In genomic region chr3:157585386-157585785, GRCh38 we compare ENCODE assay signal across 25 cellular contexts.
"Had no signal": no experiment of that assay in that cellular context is flagged by ENCODE, and none has a peak within 500 bp of the region (broad histone marks: within the 10 kb centered on the region; RNA-seq: fewer than 3 reads in every experiment).

No MANE protein-coding gene starts in this region.

- DNase-seq: activated CD4-positive, alpha-beta memory T cell treated with anti-CD3 and anti-CD28 coated beads for 36 hours; activated CD4-positive, alpha-beta T cell treated with anti-CD3 and anti-CD28 coated beads, Interleukin-2, amount 10 ng/mL, durations not matched to agents 7 days and 5 days; activated CD4-positive, CD25-positive, alpha-beta regulatory T cell treated with anti-CD3 and anti-CD28 coated beads, Interleukin-2, amount 50 U/mL, for 72 hours; activated gamma-delta T cell; activated naive CD4-positive, alpha-beta T cell treated with anti-CD3 and anti-CD28 coated beads, Interleukin-2, amount 10 ng/mL, durations not matched to agents 7 days and 5 days; activated naive CD8-positive, alpha-beta T cell treated with anti-CD3 and anti-CD28 coated beads for 36 hours; activated T-cell treated with anti-CD3 and anti-CD28 coated beads for 4 hours; activated T-cell treated with anti-CD3 and anti-CD28 coated beads, Interleukin-2, amount 50 U/mL, for 48 hours; body of pancreas; KG1; NCI-H1048; NCI-H146; NCI-H187 treated with DMSO at 0.1 percent for 48 hours; NCI-H2081 treated with DMSO at 0.1 percent for 48 hours; NCI-H2171 treated with DMSO at 0.1 percent for 48 hours; NCI-H510A treated with DMSO at 0.1 percent for 48 hours; NCI-H69; PC-3; SHP77 treated with DMSO at 0.1 percent for 48 hours; T-helper 1 cell had no signal

- H3K4me3 Mint-ChIP-seq: activated CD4-positive, alpha-beta memory T cell treated with anti-CD3 and anti-CD28 coated beads for 36 hours; activated CD4-positive, alpha-beta T cell treated with anti-CD3 and anti-CD28 coated beads, Interleukin-2, amount 10 ng/mL, durations not matched to agents 7 days and 5 days; activated naive CD4-positive, alpha-beta T cell treated with anti-CD3 and anti-CD28 coated beads, Interleukin-2, amount 10 ng/mL, durations not matched to agents 7 days and 5 days; activated naive CD8-positive, alpha-beta T cell treated with anti-CD3 and anti-CD28 coated beads for 36 hours; activated T-helper 17 cell treated with anti-CD3 and anti-CD28 coated beads, Interleukin-2, amount 50 U/mL, for 72 hours; central memory CD8-positive, alpha-beta T cell; IgD-negative memory B cell; T-helper 2 cell treated with Interferon-gamma antibody and Interleukin-4, amounts not matched to agents 5 μg/mL and 100 μg/mL, for 36 hours; WTC11 had no signal

- H3K36me3 Mint-ChIP-seq: activated CD4-positive, alpha-beta memory T cell treated with anti-CD3 and anti-CD28 coated beads for 36 hours; activated naive CD4-positive, alpha-beta T cell treated with anti-CD3 and anti-CD28 coated beads, Interleukin-2, amount 10 ng/mL, durations not matched to agents 7 days and 5 days; activated naive CD8-positive, alpha-beta T cell treated with anti-CD3 and anti-CD28 coated beads for 36 hours; IgD-negative memory B cell had no signal

- H3K27me3 Mint-ChIP-seq: activated CD4-positive, alpha-beta memory T cell treated with anti-CD3 and anti-CD28 coated beads for 36 hours had no signal

- H3K9me3 ChIP-seq: body of pancreas had no signal

- ATAC-seq: activated T-helper 17 cell treated with anti-CD3 and anti-CD28 coated beads, Interleukin-2, amount 50 U/mL, for 72 hours; body of pancreas; PC-3; WTC11 had no signal

- H3K4me1 ChIP-seq: body of pancreas had no signal

- H3K27me3 ChIP-seq: body of pancreas had no signal

- H3K4me1 Mint-ChIP-seq: activated CD4-positive, alpha-beta T cell treated with anti-CD3 and anti-CD28 coated beads, Interleukin-2, amount 10 ng/mL, durations not matched to agents 7 days and 5 days; activated naive CD4-positive, alpha-beta T cell treated with anti-CD3 and anti-CD28 coated beads, Interleukin-2, amount 10 ng/mL, durations not matched to agents 7 days and 5 days; activated naive CD8-positive, alpha-beta T cell treated with anti-CD3 and anti-CD28 coated beads for 36 hours; activated T-helper 17 cell treated with anti-CD3 and anti-CD28 coated beads, Interleukin-2, amount 50 U/mL, for 72 hours; central memory CD8-positive, alpha-beta T cell; IgD-negative memory B cell had no signal

- H3K27ac Mint-ChIP-seq: activated CD4-positive, alpha-beta memory T cell treated with anti-CD3 and anti-CD28 coated beads for 36 hours; activated CD4-positive, alpha-beta T cell treated with anti-CD3 and anti-CD28 coated beads, Interleukin-2, amount 10 ng/mL, durations not matched to agents 7 days and 5 days; activated naive CD4-positive, alpha-beta T cell treated with anti-CD3 and anti-CD28 coated beads, Interleukin-2, amount 10 ng/mL, durations not matched to agents 7 days and 5 days; activated naive CD8-positive, alpha-beta T cell treated with anti-CD3 and anti-CD28 coated beads for 36 hours; activated T-helper 17 cell treated with anti-CD3 and anti-CD28 coated beads, Interleukin-2, amount 50 U/mL, for 72 hours; IgD-negative memory B cell; T-helper 2 cell treated with Interferon-gamma antibody and Interleukin-4, amounts not matched to agents 5 μg/mL and 100 μg/mL, for 36 hours; WTC11 had no signal

- H3K27ac ChIP-seq: body of pancreas had no signal

- H3K4me3 ChIP-seq: body of pancreas had no signal

- H3K9me3 Mint-ChIP-seq: activated CD4-positive, alpha-beta memory T cell treated with anti-CD3 and anti-CD28 coated beads for 36 hours; activated CD4-positive, alpha-beta T cell treated with anti-CD3 and anti-CD28 coated beads, Interleukin-2, amount 10 ng/mL, durations not matched to agents 7 days and 5 days; activated naive CD4-positive, alpha-beta T cell treated with anti-CD3 and anti-CD28 coated beads, Interleukin-2, amount 10 ng/mL, durations not matched to agents 7 days and 5 days; activated naive CD8-positive, alpha-beta T cell treated with anti-CD3 and anti-CD28 coated beads for 36 hours; activated T-helper 17 cell treated with anti-CD3 and anti-CD28 coated beads, Interleukin-2, amount 50 U/mL, for 72 hours; central memory CD8-positive, alpha-beta T cell; T-helper 2 cell treated with Interferon-gamma antibody and Interleukin-4, amounts not matched to agents 5 μg/mL and 100 μg/mL, for 36 hours had no signal
